1 cellular context compared by ENCODE assay signal in the genomic region with DNA sequence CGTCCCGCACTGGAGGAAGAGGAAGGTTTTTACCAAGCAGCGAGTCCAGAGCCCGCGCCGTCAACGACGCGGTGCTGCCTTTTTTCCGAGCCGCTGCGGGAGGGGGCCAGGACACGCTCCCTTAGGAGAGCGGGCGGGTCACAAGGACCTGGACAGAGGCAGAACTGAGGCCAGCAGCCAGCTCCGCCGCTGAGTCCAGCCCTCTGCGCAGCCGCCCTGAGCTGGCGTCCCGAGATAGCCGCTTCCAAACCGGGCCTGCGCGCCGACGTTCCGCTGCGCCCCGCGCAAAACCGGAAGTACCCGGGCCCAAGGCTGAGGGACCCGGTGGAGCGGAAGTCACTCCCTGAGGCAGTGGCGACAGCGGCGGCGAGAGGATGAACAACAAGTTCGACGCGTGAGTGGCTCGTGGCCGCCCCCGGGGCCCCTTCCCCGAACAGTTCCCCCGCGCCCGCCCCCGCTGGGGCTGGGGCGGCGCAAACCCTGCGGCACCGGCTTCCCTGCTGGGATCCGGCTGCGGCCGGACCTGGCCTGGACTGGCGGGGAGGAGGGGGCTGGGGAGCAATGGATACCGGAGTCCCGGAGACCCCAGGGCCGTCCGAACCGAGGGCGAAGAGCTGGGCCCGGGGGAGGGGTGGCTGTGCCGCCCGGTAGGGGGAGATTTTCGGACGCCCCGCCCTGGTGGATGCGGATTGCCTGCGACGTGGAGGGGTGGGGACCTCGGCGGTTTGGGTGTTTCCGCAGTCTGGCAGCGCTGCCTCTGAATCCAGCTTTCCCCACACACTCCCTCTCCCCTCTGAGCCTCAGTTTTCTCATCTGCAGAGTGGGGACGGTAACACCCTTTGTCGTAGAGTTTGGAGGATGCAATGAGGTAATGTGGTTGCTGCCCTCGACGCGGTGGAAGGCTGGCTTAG.
TF ChIP-seq lines count a peak whose summit lies in the region.

Gene EIF4E2 (plus strand): TSS at position 339 of the 911 bp plus-strand sequence. CDS start 36 bp downstream, at position 375.
Gene TIGD1 (minus strand): TSS at position 207 of the 911 bp plus-strand sequence. CDS start 675 bp downstream, outside the sequence.

TF ChIP-seq in neural cell, 6 proteins besides CTCF, POLR2A, EP300 and RAD21 (continued from another document):
- TF ChIP-seq, protein P1, sequence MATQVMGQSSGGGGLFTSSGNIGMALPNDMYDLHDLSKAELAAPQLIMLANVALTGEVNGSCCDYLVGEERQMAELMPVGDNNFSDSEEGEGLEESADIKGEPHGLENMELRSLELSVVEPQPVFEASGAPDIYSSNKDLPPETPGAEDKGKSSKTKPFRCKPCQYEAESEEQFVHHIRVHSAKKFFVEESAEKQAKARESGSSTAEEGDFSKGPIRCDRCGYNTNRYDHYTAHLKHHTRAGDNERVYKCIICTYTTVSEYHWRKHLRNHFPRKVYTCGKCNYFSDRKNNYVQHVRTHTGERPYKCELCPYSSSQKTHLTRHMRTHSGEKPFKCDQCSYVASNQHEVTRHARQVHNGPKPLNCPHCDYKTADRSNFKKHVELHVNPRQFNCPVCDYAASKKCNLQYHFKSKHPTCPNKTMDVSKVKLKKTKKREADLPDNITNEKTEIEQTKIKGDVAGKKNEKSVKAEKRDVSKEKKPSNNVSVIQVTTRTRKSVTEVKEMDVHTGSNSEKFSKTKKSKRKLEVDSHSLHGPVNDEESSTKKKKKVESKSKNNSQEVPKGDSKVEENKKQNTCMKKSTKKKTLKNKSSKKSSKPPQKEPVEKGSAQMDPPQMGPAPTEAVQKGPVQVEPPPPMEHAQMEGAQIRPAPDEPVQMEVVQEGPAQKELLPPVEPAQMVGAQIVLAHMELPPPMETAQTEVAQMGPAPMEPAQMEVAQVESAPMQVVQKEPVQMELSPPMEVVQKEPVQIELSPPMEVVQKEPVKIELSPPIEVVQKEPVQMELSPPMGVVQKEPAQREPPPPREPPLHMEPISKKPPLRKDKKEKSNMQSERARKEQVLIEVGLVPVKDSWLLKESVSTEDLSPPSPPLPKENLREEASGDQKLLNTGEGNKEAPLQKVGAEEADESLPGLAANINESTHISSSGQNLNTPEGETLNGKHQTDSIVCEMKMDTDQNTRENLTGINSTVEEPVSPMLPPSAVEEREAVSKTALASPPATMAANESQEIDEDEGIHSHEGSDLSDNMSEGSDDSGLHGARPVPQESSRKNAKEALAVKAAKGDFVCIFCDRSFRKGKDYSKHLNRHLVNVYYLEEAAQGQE (IDR thresholded peaks at IDR 0.05; ENCODE audit: borderline replicate concordance) = peak; percentile 91
TF ChIP-seq in neural cell: peak in this region for 5.
